In the genomic region with DNA sequence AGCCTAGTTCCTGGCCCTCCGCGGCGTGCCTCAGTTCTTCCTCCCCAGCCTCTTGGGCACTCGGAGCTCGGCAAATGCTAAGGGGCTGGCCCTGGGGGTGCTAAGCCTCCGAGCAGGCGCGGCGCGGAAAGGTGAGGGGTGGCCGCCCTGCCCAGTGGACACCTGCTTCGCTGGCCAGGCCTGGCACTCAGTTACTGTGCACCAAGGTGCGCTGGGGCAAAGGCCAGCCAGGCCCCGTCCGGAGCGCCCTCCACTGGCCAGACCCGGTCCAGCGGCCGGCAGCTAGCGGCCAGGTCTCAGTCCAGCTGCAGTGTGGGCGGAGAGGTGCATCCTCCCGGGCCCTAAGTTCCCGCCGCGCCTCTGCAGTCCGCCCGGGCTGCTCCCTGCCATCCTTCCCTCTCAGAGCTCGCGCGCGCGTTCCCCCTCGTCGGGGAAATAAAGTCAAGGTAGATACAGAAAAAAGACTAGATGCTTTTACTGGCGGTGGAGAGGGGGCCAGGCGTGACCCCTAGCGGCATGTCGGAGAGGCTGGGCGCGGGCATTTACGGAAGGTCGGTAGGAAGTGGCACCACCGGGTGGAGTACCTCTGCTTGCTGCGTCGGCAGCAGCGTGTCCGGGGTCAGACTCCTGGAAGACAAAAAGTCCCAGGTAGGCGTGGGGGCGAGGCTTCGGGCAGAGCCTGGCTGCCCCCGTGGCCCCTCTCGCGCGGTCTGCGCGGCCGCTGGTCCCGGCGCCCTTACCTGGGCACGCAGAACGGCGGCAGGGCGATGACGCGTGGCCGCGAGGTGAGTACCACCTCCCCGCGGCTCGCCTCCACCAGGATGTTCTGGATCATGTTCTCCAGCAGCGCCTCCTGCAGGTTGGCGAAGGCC, we compare ENCODE assay signal across 8 cellular contexts. TPM values are rescaled to one million over a fixed set of nuclear protein-coding genes. Genes with fewer than 3 reads are reported as not detected.
DNase-seq lines count a peak whose midpoint lies in the region; ATAC-seq lines count a peak whose summit lies in the region.

No MANE protein-coding gene starts in this region.

- DNase-seq in activated CD4-positive, alpha-beta T cell treated with anti-CD3 and anti-CD28 coated beads for 36 hours, result peak; percentile 83
- no peak for DNase-seq in activated CD4-positive, alpha-beta T cell treated with anti-CD3 and anti-CD28 coated beads for 1 hour
- peak; percentile 75 for DNase-seq in NCI-H748 treated with DMSO at 0.1 percent for 48 hours (lab: John Stamatoyannopoulos, UW)
- peak; percentile 15 for DNase-seq in amniotic epithelial cell (ENCODE audit: low read depth)
- DNase-seq in stimulated activated effector memory CD8-positive, alpha-beta T cell treated with anti-CD3 and anti-CD28 coated beads, Interleukin-12 subunit alpha, Interleukin-12 subunit beta, amount 100 ng/mL, for 72 hours (ENCODE audit: low spot score in 2 of 2), result no peak
- DNase-seq in NK-92 treated with Interleukin-12 subunit alpha and Interleukin-12 subunit beta, amount 100 ng/mL, for 24 hours (lab: John Stamatoyannopoulos, UW), result no peak

- peak overlapping the region; percentile 59 for H3K4me3 ChIP-seq in iPS-18c (ENCODE audit: insufficient read depth, low read depth, low read length)

- no peaks in the 10 kb centered on the region for H3K36me3 Mint-ChIP-seq in activated CD4-positive, alpha-beta T cell treated with anti-CD3 and anti-CD28 coated beads for 36 hours (ENCODE audit: low read depth)
- no peaks in the 10 kb centered on the region for H3K36me3 Mint-ChIP-seq in stimulated activated effector memory CD8-positive, alpha-beta T cell treated with anti-CD3 and anti-CD28 coated beads, Interleukin-12 subunit alpha, Interleukin-12 subunit beta, amount 100 ng/mL, for 72 hours

- H3K27ac Mint-ChIP-seq in activated CD4-positive, alpha-beta T cell treated with anti-CD3 and anti-CD28 coated beads for 36 hours, result no peak overlapping the region
- H3K27ac Mint-ChIP-seq in stimulated activated effector memory CD8-positive, alpha-beta T cell treated with anti-CD3 and anti-CD28 coated beads, Interleukin-12 subunit alpha, Interleukin-12 subunit beta, amount 100 ng/mL, for 72 hours, result no peak overlapping the region

- H3K9me3 ChIP-seq in iPS-18c (ENCODE audit: control insufficient read depth, insufficient read depth, low read length), result peaks cover 2% of the 10 kb centered on the region

- POLR2A ChIA-PET in activated CD4-positive, alpha-beta T cell treated with anti-CD3 and anti-CD28 coated beads for 36 hours (lab: Charles Lee), result no interaction called here

- ATAC-seq in activated CD4-positive, alpha-beta T cell treated with anti-CD3 and anti-CD28 coated beads for 36 hours, result peak; percentile 67
- peak; percentile 51 for ATAC-seq in stimulated activated effector memory CD8-positive, alpha-beta T cell treated with anti-CD3 and anti-CD28 coated beads, Interleukin-12 subunit alpha, Interleukin-12 subunit beta, amount 100 ng/mL, for 72 hours
- no peak for ATAC-seq in GM21526 (IDR thresholded peaks at IDR 0.05; ENCODE audit: low FRiP score, unreplicated experiment)

- peaks cover 14% of the 10 kb centered on the region for H3K4me1 Mint-ChIP-seq in activated CD4-positive, alpha-beta T cell treated with anti-CD3 and anti-CD28 coated beads for 36 hours
- peaks cover 16% of the 10 kb centered on the region for H3K4me1 Mint-ChIP-seq in stimulated activated effector memory CD8-positive, alpha-beta T cell treated with anti-CD3 and anti-CD28 coated beads, Interleukin-12 subunit alpha, Interleukin-12 subunit beta, amount 100 ng/mL, for 72 hours

- intact Hi-C loops in activated CD4-positive, alpha-beta T cell treated with anti-CD3 and anti-CD28 coated beads for 36 hours (cut with DNase I, micrococcal nuclease), result loop anchor here in 1 of 2 experiments (1.0 to 2.0 kb wide), 2 partner anchors 22 to 150 kb away; no protein-coding TSS in a partner anchor

- CTCF ChIA-PET in activated CD4-positive, alpha-beta T cell treated with anti-CD3 and anti-CD28 coated beads for 36 hours (lab: Charles Lee), result interaction anchor here (0.5 to 4.1 kb wide), 11 partner anchors 12 to 641 kb away, joined by 3 to 19 read pairs (median 3); no protein-coding TSS in a partner anchor

- H3K9me3 Mint-ChIP-seq in activated CD4-positive, alpha-beta T cell treated with anti-CD3 and anti-CD28 coated beads for 36 hours (ENCODE audit: low read depth), result no peaks in the 10 kb centered on the region
- no peaks in the 10 kb centered on the region for H3K9me3 Mint-ChIP-seq in stimulated activated effector memory CD8-positive, alpha-beta T cell treated with anti-CD3 and anti-CD28 coated beads, Interleukin-12 subunit alpha, Interleukin-12 subunit beta, amount 100 ng/mL, for 72 hours

- H3K4me3 Mint-ChIP-seq in activated CD4-positive, alpha-beta T cell treated with anti-CD3 and anti-CD28 coated beads for 36 hours, result peak overlapping the region; percentile 14
- H3K4me3 Mint-ChIP-seq in stimulated activated effector memory CD8-positive, alpha-beta T cell treated with anti-CD3 and anti-CD28 coated beads, Interleukin-12 subunit alpha, Interleukin-12 subunit beta, amount 100 ng/mL, for 72 hours, result peak overlapping the region; percentile 57

- peaks cover 69% of the 10 kb centered on the region for H3K27me3 Mint-ChIP-seq in activated CD4-positive, alpha-beta T cell treated with anti-CD3 and anti-CD28 coated beads for 36 hours

RNA-seq across cellular contexts. Expression of a gene that starts 9.4 kb away (rescaled TPM):
- not detected for total RNA-seq in activated CD4-positive, alpha-beta T cell treated with anti-CD3 and anti-CD28 coated beads for 36 hours

RNA-seq across cellular contexts. Expression of a gene that starts 17.6 kb away (rescaled TPM):
- total RNA-seq in activated CD4-positive, alpha-beta T cell treated with anti-CD3 and anti-CD28 coated beads for 36 hours, result not detected

RNA-seq across cellular contexts. Expression of a gene that starts 38.7 kb away (rescaled TPM):
- not detected for total RNA-seq in activated CD4-positive, alpha-beta T cell treated with anti-CD3 and anti-CD28 coated beads for 36 hours

RNA-seq across cellular contexts. Expression of a gene that starts 43.2 kb away (rescaled TPM):
- not detected for total RNA-seq in activated CD4-positive, alpha-beta T cell treated with anti-CD3 and anti-CD28 coated beads for 36 hours

RNA-seq across cellular contexts. Expression of a gene that starts 58.1 kb away (rescaled TPM):
- under 1 TPM in 1 of 2 experiments, not detected in 1; 0.12 TPM for total RNA-seq in activated CD4-positive, alpha-beta T cell treated with anti-CD3 and anti-CD28 coated beads for 36 hours

Comparison
In these comparisons a context has a peak if more than half of its experiments do, and no peak if none do; other contexts are left out.
1. DNase-seq: peak in activated CD4-positive, alpha-beta T cell treated with anti-CD3 and anti-CD28 coated beads for 36 hours (single experiment), NCI-H748 treated with DMSO at 0.1 percent for 48 hours (single experiment) and amniotic epithelial cell (single experiment); none in activated CD4-positive, alpha-beta T cell treated with anti-CD3 and anti-CD28 coated beads for 1 hour (single experiment), stimulated activated effector memory CD8-positive, alpha-beta T cell treated with anti-CD3 and anti-CD28 coated beads, Interleukin-12 subunit alpha, Interleukin-12 subunit beta, amount 100 ng/mL, for 72 hours (0 of 2) and NK-92 treated with Interleukin-12 subunit alpha and Interleukin-12 subunit beta, amount 100 ng/mL, for 24 hours (single experiment).